ENCODE assay signal across 1 cellular context in genomic region chr19:15297416-15298224, GRCh38.
TF ChIP-seq lines count a peak whose summit lies in the region.

No MANE protein-coding gene starts in this region.

TF ChIP-seq in K562, 482 proteins besides CTCF, POLR2A, EP300 and RAD21 (continued from another document):
- TF ChIP-seq ZNF740 (CRISPR knock-in tag; IDR thresholded peaks at IDR 0.05), result no peak
- TF ChIP-seq ZNF740 (tag; IDR thresholded peaks at IDR 0.05), result 0 out of 4 replicates have a peak, but pooled peaks of 1 of the 2 experiments have one; percentile 5
- TF ChIP-seq ZBTB34 (CRISPR knock-in tag; IDR thresholded peaks at IDR 0.05), result no peak
- no peak for TF ChIP-seq ZBTB1 (CRISPR knock-in tag; IDR thresholded peaks at IDR 0.05; ENCODE audit: borderline replicate concordance, low read depth)
- TF ChIP-seq ZNF436 (CRISPR knock-in tag; IDR thresholded peaks at IDR 0.05), result no peak
- no peak for TF ChIP-seq KLF10 (CRISPR knock-in tag; IDR thresholded peaks at IDR 0.05)
- no peak for TF ChIP-seq RBM39 (optimal IDR thresholded peaks at IDR 0.05; ENCODE audit: low read depth, low read length)
- no peak for TF ChIP-seq ZNF316 (IDR thresholded peaks at IDR 0.05)
- no peak for TF ChIP-seq NR2F6 (CRISPR knock-in tag; IDR thresholded peaks at IDR 0.05)
- 0 out of 4 replicates have a peak, but pooled peaks of 1 of the 2 experiments have one; percentile 12 for TF ChIP-seq RCOR1 (IDR thresholded peaks at IDR 0.05; ENCODE audit: borderline replicate concordance in 1 of 2, low read depth in 2 of 2, low read length in 2 of 2)
- no peak for TF ChIP-seq BDP1 (IDR thresholded peaks at IDR 0.05; ENCODE audit: insufficient read depth, insufficient read length)
